Comparison of ENCODE assay signal across 1 cellular context in the genomic region with DNA sequence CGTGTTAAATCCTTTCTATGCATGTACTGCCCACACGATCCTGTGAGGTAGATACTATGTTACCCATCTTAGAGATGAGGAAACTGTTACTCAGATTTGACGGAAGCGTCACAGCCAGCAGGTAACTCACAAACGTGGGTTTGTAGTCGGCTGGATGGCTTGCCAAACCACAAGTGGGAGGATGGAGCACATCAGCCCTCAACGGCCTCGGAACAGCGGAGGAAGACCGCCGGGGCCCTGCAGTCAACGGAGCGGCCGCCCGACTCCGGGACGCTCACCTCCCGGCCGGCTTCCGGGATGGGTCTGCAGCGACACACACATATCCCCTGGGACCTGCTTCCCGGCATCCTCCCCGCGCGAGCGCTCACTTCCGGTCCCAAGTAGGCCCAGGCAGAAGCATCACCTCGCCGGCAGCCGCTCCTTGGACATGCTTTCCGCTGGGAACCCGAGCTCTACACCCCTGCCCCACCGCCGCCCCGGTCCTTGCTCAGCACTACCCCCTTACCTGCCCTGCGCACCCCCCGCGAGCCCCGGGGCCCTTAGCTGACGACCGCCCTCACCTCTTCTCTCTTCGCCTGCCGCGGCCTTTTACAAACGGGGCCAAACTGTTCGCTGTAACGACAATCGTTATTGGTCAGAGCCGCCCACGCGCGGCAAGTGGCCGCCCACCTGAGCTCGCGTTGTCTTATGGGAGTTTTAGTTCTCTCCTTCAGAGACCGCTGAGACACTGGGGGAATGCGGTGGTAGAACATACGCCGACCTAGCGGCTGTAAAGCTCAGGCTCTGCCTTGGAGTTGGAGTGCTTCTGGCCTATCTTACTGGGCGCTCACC.
TF ChIP-seq lines count a peak whose summit lies in the region.

A gene (minus strand): TSS at position 607 of the 831 bp plus-strand sequence. CDS start 9,034 bp downstream, outside the sequence.

TF ChIP-seq in K562, 482 proteins besides CTCF, POLR2A, EP300 and RAD21 (continued from another document and continues in another):
- TF ChIP-seq, protein P1, sequence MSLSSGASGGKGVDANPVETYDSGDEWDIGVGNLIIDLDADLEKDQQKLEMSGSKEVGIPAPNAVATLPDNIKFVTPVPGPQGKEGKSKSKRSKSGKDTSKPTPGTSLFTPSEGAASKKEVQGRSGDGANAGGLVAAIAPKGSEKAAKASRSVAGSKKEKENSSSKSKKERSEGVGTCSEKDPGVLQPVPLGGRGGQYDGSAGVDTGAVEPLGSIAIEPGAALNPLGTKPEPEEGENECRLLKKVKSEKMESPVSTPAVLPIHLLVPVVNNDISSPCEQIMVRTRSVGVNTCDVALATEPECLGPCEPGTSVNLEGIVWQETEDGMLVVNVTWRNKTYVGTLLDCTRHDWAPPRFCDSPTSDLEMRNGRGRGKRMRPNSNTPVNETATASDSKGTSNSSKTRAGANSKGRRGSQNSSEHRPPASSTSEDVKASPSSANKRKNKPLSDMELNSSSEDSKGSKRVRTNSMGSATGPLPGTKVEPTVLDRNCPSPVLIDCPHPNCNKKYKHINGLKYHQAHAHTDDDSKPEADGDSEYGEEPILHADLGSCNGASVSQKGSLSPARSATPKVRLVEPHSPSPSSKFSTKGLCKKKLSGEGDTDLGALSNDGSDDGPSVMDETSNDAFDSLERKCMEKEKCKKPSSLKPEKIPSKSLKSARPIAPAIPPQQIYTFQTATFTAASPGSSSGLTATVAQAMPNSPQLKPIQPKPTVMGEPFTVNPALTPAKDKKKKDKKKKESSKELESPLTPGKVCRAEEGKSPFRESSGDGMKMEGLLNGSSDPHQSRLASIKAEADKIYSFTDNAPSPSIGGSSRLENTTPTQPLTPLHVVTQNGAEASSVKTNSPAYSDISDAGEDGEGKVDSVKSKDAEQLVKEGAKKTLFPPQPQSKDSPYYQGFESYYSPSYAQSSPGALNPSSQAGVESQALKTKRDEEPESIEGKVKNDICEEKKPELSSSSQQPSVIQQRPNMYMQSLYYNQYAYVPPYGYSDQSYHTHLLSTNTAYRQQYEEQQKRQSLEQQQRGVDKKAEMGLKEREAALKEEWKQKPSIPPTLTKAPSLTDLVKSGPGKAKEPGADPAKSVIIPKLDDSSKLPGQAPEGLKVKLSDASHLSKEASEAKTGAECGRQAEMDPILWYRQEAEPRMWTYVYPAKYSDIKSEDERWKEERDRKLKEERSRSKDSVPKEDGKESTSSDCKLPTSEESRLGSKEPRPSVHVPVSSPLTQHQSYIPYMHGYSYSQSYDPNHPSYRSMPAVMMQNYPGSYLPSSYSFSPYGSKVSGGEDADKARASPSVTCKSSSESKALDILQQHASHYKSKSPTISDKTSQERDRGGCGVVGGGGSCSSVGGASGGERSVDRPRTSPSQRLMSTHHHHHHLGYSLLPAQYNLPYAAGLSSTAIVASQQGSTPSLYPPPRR (CRISPR knock-in tag; IDR thresholded peaks at IDR 0.05; ENCODE audit: borderline replicate concordance) = no peak
- TF ChIP-seq ELF2 (CRISPR knock-in tag; IDR thresholded peaks at IDR 0.05) (peak; percentile 97), ZNF274 (IDR thresholded peaks at IDR 0.05; ENCODE audit: borderline replicate concordance, low read depth, low read length) (no peak), TSC22D4 (tag; IDR thresholded peaks at IDR 0.05) (no peak), GABPA (tag; conservative IDR thresholded peaks at IDR 0.05; ENCODE audit: low read depth) (peak; percentile 98), NFRKB (IDR thresholded peaks at IDR 0.05; ENCODE audit: low read depth) (peak; percentile 41; the same call in 1 of the 2 replicates), ARID2 (IDR thresholded peaks at IDR 0.05) (no peak), ZNF436 (CRISPR knock-in tag; IDR thresholded peaks at IDR 0.05) (no peak), DMBX1 (CRISPR knock-in tag; IDR thresholded peaks at IDR 0.05; ENCODE audit: borderline replicate concordance) (no peak), MCM7 (IDR thresholded peaks at IDR 0.05) (no peak), CREB1 (IDR thresholded peaks at IDR 0.05) (peak; percentile 70; the same call in 1 of the 2 replicates), CREB1 (CRISPR knock-in tag; IDR thresholded peaks at IDR 0.05) (peak; percentile 84), SREBF1 (IDR thresholded peaks at IDR 0.05; ENCODE audit: borderline replicate concordance, low read depth, low read length) (no peak), NFIC (IDR thresholded peaks at IDR 0.05) (peak; percentile 55), KAT8 (IDR thresholded peaks at IDR 0.05; ENCODE audit: low read depth) (peak; percentile 61; the same call in 1 of the 2 replicates), PHF20 (IDR thresholded peaks at IDR 0.05; ENCODE audit: partially characterized antibody) (peak; percentile 98), ETV5 (CRISPR knock-in tag; IDR thresholded peaks at IDR 0.05; ENCODE audit: low read depth) (peak; percentile 88), ARNT (IDR thresholded peaks at IDR 0.05) (no peak), SIN3B (IDR thresholded peaks at IDR 0.05; ENCODE audit: low read depth) (peak; percentile 48; the same call in 1 of the 2 replicates), NONO (IDR thresholded peaks at IDR 0.05; ENCODE audit: low read depth in 2 of 2, low read length in 1 of 2) (peak in 1 of 2 experiments; percentile 33; a peak in 1 of 4 replicates), CXXC5 (CRISPR knock-in tag; IDR thresholded peaks at IDR 0.05) (peak; percentile 88), RB1 (IDR thresholded peaks at IDR 0.05; ENCODE audit: low read depth) (peak; percentile 59)
- TF ChIP-seq, protein P2, sequence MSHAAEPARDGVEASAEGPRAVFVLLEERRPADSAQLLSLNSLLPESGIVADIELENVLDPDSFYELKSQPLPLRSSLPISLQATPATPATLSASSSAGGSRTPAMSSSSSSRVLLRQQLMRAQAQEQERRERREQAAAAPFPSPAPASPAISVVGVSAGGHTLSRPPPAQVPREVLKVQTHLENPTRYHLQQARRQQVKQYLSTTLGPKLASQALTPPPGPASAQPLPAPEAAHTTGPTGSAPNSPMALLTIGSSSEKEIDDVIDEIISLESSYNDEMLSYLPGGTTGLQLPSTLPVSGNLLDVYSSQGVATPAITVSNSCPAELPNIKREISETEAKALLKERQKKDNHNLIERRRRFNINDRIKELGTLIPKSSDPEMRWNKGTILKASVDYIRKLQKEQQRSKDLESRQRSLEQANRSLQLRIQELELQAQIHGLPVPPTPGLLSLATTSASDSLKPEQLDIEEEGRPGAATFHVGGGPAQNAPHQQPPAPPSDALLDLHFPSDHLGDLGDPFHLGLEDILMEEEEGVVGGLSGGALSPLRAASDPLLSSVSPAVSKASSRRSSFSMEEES (CRISPR knock-in tag; IDR thresholded peaks at IDR 0.05) = no peak
- TF ChIP-seq, protein P3, sequence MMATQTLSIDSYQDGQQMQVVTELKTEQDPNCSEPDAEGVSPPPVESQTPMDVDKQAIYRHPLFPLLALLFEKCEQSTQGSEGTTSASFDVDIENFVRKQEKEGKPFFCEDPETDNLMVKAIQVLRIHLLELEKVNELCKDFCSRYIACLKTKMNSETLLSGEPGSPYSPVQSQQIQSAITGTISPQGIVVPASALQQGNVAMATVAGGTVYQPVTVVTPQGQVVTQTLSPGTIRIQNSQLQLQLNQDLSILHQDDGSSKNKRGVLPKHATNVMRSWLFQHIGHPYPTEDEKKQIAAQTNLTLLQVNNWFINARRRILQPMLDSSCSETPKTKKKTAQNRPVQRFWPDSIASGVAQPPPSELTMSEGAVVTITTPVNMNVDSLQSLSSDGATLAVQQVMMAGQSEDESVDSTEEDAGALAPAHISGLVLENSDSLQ (IDR thresholded peaks at IDR 0.05) = peak; percentile 36; the same call in 1 of the 2 replicates
- TF ChIP-seq, protein P4, sequence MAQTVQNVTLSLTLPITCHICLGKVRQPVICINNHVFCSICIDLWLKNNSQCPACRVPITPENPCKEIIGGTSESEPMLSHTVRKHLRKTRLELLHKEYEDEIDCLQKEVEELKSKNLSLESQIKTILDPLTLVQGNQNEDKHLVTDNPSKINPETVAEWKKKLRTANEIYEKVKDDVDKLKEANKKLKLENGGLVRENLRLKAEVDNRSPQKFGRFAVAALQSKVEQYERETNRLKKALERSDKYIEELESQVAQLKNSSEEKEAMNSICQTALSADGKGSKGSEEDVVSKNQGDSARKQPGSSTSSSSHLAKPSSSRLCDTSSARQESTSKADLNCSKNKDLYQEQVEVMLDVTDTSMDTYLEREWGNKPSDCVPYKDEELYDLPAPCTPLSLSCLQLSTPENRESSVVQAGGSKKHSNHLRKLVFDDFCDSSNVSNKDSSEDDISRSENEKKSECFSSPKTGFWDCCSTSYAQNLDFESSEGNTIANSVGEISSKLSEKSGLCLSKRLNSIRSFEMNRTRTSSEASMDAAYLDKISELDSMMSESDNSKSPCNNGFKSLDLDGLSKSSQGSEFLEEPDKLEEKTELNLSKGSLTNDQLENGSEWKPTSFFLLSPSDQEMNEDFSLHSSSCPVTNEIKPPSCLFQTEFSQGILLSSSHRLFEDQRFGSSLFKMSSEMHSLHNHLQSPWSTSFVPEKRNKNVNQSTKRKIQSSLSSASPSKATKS (CRISPR knock-in tag; IDR thresholded peaks at IDR 0.05) = no peak
- TF ChIP-seq, protein P5, sequence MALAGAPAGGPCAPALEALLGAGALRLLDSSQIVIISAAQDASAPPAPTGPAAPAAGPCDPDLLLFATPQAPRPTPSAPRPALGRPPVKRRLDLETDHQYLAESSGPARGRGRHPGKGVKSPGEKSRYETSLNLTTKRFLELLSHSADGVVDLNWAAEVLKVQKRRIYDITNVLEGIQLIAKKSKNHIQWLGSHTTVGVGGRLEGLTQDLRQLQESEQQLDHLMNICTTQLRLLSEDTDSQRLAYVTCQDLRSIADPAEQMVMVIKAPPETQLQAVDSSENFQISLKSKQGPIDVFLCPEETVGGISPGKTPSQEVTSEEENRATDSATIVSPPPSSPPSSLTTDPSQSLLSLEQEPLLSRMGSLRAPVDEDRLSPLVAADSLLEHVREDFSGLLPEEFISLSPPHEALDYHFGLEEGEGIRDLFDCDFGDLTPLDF (CRISPR knock-in tag; IDR thresholded peaks at IDR 0.05) = peak; percentile 71; the same call in 1 of the 2 replicates
- TF ChIP-seq, protein P6, sequence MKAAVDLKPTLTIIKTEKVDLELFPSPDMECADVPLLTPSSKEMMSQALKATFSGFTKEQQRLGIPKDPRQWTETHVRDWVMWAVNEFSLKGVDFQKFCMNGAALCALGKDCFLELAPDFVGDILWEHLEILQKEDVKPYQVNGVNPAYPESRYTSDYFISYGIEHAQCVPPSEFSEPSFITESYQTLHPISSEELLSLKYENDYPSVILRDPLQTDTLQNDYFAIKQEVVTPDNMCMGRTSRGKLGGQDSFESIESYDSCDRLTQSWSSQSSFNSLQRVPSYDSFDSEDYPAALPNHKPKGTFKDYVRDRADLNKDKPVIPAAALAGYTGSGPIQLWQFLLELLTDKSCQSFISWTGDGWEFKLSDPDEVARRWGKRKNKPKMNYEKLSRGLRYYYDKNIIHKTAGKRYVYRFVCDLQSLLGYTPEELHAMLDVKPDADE (conservative IDR thresholded peaks at IDR 0.05; ENCODE audit: control insufficient read depth, low read depth, low read length) = peak; percentile 98
- TF ChIP-seq, protein P7, sequence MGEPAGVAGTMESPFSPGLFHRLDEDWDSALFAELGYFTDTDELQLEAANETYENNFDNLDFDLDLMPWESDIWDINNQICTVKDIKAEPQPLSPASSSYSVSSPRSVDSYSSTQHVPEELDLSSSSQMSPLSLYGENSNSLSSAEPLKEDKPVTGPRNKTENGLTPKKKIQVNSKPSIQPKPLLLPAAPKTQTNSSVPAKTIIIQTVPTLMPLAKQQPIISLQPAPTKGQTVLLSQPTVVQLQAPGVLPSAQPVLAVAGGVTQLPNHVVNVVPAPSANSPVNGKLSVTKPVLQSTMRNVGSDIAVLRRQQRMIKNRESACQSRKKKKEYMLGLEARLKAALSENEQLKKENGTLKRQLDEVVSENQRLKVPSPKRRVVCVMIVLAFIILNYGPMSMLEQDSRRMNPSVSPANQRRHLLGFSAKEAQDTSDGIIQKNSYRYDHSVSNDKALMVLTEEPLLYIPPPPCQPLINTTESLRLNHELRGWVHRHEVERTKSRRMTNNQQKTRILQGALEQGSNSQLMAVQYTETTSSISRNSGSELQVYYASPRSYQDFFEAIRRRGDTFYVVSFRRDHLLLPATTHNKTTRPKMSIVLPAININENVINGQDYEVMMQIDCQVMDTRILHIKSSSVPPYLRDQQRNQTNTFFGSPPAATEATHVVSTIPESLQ (CRISPR knock-in tag; IDR thresholded peaks at IDR 0.05) = peak; percentile 64; the same call in 1 of the 2 replicates
- TF ChIP-seq, protein P8, sequence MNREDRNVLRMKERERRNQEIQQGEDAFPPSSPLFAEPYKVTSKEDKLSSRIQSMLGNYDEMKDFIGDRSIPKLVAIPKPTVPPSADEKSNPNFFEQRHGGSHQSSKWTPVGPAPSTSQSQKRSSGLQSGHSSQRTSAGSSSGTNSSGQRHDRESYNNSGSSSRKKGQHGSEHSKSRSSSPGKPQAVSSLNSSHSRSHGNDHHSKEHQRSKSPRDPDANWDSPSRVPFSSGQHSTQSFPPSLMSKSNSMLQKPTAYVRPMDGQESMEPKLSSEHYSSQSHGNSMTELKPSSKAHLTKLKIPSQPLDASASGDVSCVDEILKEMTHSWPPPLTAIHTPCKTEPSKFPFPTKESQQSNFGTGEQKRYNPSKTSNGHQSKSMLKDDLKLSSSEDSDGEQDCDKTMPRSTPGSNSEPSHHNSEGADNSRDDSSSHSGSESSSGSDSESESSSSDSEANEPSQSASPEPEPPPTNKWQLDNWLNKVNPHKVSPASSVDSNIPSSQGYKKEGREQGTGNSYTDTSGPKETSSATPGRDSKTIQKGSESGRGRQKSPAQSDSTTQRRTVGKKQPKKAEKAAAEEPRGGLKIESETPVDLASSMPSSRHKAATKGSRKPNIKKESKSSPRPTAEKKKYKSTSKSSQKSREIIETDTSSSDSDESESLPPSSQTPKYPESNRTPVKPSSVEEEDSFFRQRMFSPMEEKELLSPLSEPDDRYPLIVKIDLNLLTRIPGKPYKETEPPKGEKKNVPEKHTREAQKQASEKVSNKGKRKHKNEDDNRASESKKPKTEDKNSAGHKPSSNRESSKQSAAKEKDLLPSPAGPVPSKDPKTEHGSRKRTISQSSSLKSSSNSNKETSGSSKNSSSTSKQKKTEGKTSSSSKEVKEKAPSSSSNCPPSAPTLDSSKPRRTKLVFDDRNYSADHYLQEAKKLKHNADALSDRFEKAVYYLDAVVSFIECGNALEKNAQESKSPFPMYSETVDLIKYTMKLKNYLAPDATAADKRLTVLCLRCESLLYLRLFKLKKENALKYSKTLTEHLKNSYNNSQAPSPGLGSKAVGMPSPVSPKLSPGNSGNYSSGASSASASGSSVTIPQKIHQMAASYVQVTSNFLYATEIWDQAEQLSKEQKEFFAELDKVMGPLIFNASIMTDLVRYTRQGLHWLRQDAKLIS (CRISPR knock-in tag; IDR thresholded peaks at IDR 0.05) = peak; percentile 66; the same call in 1 of the 2 replicates
- TF ChIP-seq, protein P9, sequence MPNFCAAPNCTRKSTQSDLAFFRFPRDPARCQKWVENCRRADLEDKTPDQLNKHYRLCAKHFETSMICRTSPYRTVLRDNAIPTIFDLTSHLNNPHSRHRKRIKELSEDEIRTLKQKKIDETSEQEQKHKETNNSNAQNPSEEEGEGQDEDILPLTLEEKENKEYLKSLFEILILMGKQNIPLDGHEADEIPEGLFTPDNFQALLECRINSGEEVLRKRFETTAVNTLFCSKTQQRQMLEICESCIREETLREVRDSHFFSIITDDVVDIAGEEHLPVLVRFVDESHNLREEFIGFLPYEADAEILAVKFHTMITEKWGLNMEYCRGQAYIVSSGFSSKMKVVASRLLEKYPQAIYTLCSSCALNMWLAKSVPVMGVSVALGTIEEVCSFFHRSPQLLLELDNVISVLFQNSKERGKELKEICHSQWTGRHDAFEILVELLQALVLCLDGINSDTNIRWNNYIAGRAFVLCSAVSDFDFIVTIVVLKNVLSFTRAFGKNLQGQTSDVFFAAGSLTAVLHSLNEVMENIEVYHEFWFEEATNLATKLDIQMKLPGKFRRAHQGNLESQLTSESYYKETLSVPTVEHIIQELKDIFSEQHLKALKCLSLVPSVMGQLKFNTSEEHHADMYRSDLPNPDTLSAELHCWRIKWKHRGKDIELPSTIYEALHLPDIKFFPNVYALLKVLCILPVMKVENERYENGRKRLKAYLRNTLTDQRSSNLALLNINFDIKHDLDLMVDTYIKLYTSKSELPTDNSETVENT (CRISPR knock-in tag; IDR thresholded peaks at IDR 0.05) = peak; percentile 63; the same call in 1 of the 2 replicates
